In genomic region chr6:155314092-155314772, GRCh38 we compare ENCODE assay signal across 1 cellular context.
TF ChIP-seq lines count a peak whose summit lies in the region.

TFB1M (minus strand) TSS chr6:155314484; CDS start chr6:155314428, 56 bp downstream.

TF ChIP-seq in WTC11, 78 proteins besides CTCF, POLR2A, EP300 and RAD21 (continued from another document and continues in another):
- TF ChIP-seq ZNF512 (CRISPR knock-in tag; IDR thresholded peaks at IDR 0.05; ENCODE audit: borderline replicate concordance) (no peak), ELF4 (CRISPR knock-in tag; IDR thresholded peaks at IDR 0.05; ENCODE audit: low read depth) (no peak), IRF2 (CRISPR knock-in tag; IDR thresholded peaks at IDR 0.05; ENCODE audit: borderline replicate concordance, low read depth) (no peak), PREB (CRISPR knock-in tag; IDR thresholded peaks at IDR 0.05; ENCODE audit: borderline replicate concordance) (no peak), ZNF232 (CRISPR knock-in tag; IDR thresholded peaks at IDR 0.05) (peak; percentile 40; the same call in 1 of the 2 replicates), TEAD4 (CRISPR knock-in tag; IDR thresholded peaks at IDR 0.05) (no peak), ZNF121 (CRISPR knock-in tag; IDR thresholded peaks at IDR 0.05) (no peak), ESRRA (CRISPR knock-in tag; IDR thresholded peaks at IDR 0.05; ENCODE audit: borderline replicate concordance) (no peak), E2F5 (CRISPR knock-in tag; IDR thresholded peaks at IDR 0.05) (0 out of 2 replicates have a peak, but pooled peaks have one; percentile 47), FOXP1 (CRISPR knock-in tag; IDR thresholded peaks at IDR 0.05; ENCODE audit: borderline replicate concordance) (peak; percentile 89; the same call in 1 of the 2 replicates), CBFB (CRISPR knock-in tag; IDR thresholded peaks at IDR 0.05; ENCODE audit: low read depth) (no peak), ATF1 (CRISPR knock-in tag; IDR thresholded peaks at IDR 0.05) (no peak), USF1 (CRISPR knock-in tag; IDR thresholded peaks at IDR 0.05) (no peak), ZNF423 (CRISPR knock-in tag; IDR thresholded peaks at IDR 0.05) (0 out of 2 replicates have a peak, but pooled peaks have one; percentile 23), CREB1 (CRISPR knock-in tag; IDR thresholded peaks at IDR 0.05) (0 out of 2 replicates have a peak, but pooled peaks have one; percentile 43), NFYB (CRISPR knock-in tag; conservative IDR thresholded peaks at IDR 0.05; ENCODE audit: low read depth) (peak; percentile 65), TEAD1 (CRISPR knock-in tag; IDR thresholded peaks at IDR 0.05) (no peak), ZNF671 (CRISPR knock-in tag; IDR thresholded peaks at IDR 0.05) (no peak), ERG (CRISPR knock-in tag; IDR thresholded peaks at IDR 0.05) (no peak), TP53 (CRISPR knock-in tag; IDR thresholded peaks at IDR 0.05) (no peak), GRHL2 (CRISPR knock-in tag; IDR thresholded peaks at IDR 0.05; ENCODE audit: insufficient replicate concordance, severe bottlenecking) (no peak), SP1 (CRISPR knock-in tag; conservative IDR thresholded peaks at IDR 0.05) (peak; percentile 73), NR2C2 (CRISPR knock-in tag; IDR thresholded peaks at IDR 0.05) (no peak), OVOL2 (CRISPR knock-in tag; IDR thresholded peaks at IDR 0.05; ENCODE audit: borderline replicate concordance) (no peak), MYBL2 (CRISPR knock-in tag; IDR thresholded peaks at IDR 0.05) (0 out of 2 replicates have a peak, but pooled peaks have one; percentile 56), ATF6 (CRISPR knock-in tag; IDR thresholded peaks at IDR 0.05) (no peak), RORB (CRISPR knock-in tag; IDR thresholded peaks at IDR 0.05) (no peak), HMGXB4 (CRISPR knock-in tag; IDR thresholded peaks at IDR 0.05) (no peak), AFF4 (CRISPR knock-in tag; IDR thresholded peaks at IDR 0.05; ENCODE audit: borderline replicate concordance) (no peak), FOXJ3 (CRISPR knock-in tag; IDR thresholded peaks at IDR 0.05; ENCODE audit: borderline replicate concordance) (no peak), STAT6 (CRISPR knock-in tag; conservative IDR thresholded peaks at IDR 0.05; ENCODE audit: low read depth) (no peak), EMX1 (CRISPR knock-in tag; IDR thresholded peaks at IDR 0.05) (no peak), GABPB1 (CRISPR knock-in tag; IDR thresholded peaks at IDR 0.05) (no peak; the same call in 1 of the 2 replicates), MXD4 (CRISPR knock-in tag; IDR thresholded peaks at IDR 0.05; ENCODE audit: borderline replicate concordance) (no peak), ZSCAN18 (CRISPR knock-in tag; IDR thresholded peaks at IDR 0.05) (no peak), MAX (CRISPR knock-in tag; IDR thresholded peaks at IDR 0.05) (peak; percentile 51; the same call in 1 of the 2 replicates), ZNF138 (CRISPR knock-in tag; conservative IDR thresholded peaks at IDR 0.05) (no peak), ATF2 (CRISPR knock-in tag; IDR thresholded peaks at IDR 0.05; ENCODE audit: borderline replicate concordance, low read depth) (no peak), ATF3 (CRISPR knock-in tag; conservative IDR thresholded peaks at IDR 0.05) (no peak), JUN (CRISPR knock-in tag; IDR thresholded peaks at IDR 0.05) (0 out of 2 replicates have a peak, but pooled peaks have one; percentile 72)
